ENCODE assay signal across 1 cellular context in genomic region chr6:136737343-136738177, GRCh38.
A peak's percentile ranks its signal among the peaks of the same experiment; 100 is the strongest.
TF ChIP-seq lines count a peak whose summit lies in the region.

No MANE protein-coding gene starts in this region.

TF ChIP-seq in K562, 482 proteins besides CTCF, POLR2A, EP300 and RAD21 (continued from another document and continues in another):
- TF ChIP-seq ZNF197 (CRISPR knock-in tag; IDR thresholded peaks at IDR 0.05; ENCODE audit: low read depth), result no peak
- TF ChIP-seq, protein P1, sequence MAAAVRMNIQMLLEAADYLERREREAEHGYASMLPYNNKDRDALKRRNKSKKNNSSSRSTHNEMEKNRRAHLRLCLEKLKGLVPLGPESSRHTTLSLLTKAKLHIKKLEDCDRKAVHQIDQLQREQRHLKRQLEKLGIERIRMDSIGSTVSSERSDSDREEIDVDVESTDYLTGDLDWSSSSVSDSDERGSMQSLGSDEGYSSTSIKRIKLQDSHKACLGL (CRISPR knock-in tag; IDR thresholded peaks at IDR 0.05; ENCODE audit: borderline replicate concordance, poor library complexity, severe bottlenecking), result no peak
- TF ChIP-seq TFAP4 (CRISPR knock-in tag; IDR thresholded peaks at IDR 0.05; ENCODE audit: borderline replicate concordance), result peak; percentile 40; the same call in 1 of the 2 replicates
- TF ChIP-seq DPF2 (IDR thresholded peaks at IDR 0.05), result peak; percentile 77
- peak; percentile 61; the same call in 1 of the 2 replicates for TF ChIP-seq POLR2AphosphoS5 (IDR thresholded peaks at IDR 0.05; ENCODE audit: control insufficient read depth, insufficient read depth, low read depth, low read length)
- no peak for TF ChIP-seq DLX4 (CRISPR knock-in tag; IDR thresholded peaks at IDR 0.05)
- no peak for TF ChIP-seq THRA (IDR thresholded peaks at IDR 0.05)
- TF ChIP-seq, protein P2, sequence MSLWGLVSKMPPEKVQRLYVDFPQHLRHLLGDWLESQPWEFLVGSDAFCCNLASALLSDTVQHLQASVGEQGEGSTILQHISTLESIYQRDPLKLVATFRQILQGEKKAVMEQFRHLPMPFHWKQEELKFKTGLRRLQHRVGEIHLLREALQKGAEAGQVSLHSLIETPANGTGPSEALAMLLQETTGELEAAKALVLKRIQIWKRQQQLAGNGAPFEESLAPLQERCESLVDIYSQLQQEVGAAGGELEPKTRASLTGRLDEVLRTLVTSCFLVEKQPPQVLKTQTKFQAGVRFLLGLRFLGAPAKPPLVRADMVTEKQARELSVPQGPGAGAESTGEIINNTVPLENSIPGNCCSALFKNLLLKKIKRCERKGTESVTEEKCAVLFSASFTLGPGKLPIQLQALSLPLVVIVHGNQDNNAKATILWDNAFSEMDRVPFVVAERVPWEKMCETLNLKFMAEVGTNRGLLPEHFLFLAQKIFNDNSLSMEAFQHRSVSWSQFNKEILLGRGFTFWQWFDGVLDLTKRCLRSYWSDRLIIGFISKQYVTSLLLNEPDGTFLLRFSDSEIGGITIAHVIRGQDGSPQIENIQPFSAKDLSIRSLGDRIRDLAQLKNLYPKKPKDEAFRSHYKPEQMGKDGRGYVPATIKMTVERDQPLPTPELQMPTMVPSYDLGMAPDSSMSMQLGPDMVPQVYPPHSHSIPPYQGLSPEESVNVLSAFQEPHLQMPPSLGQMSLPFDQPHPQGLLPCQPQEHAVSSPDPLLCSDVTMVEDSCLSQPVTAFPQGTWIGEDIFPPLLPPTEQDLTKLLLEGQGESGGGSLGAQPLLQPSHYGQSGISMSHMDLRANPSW (CRISPR knock-in tag; IDR thresholded peaks at IDR 0.05), result no peak
- TF ChIP-seq CXXC5 (CRISPR knock-in tag; IDR thresholded peaks at IDR 0.05), result peak; percentile 70
- no peak for TF ChIP-seq SRSF9 (IDR thresholded peaks at IDR 0.05; ENCODE audit: borderline replicate concordance, low read depth, low read length)
- TF ChIP-seq SMARCE1 (IDR thresholded peaks at IDR 0.05), result peak; percentile 78
- TF ChIP-seq NCOA1 (IDR thresholded peaks at IDR 0.05; ENCODE audit: low read depth), result no peak
- peak; percentile 30 for TF ChIP-seq RBBP5 (IDR thresholded peaks at IDR 0.05; ENCODE audit: borderline replicate concordance, insufficient read depth, low read length, poor library complexity, severe bottlenecking)
- no peak for TF ChIP-seq ZC3H8 (IDR thresholded peaks at IDR 0.05)
- TF ChIP-seq ZBTB7A (IDR thresholded peaks at IDR 0.05; ENCODE audit: borderline replicate concordance, control insufficient read depth, low read depth, low read length), result peak; percentile 78
- TF ChIP-seq, protein P3, sequence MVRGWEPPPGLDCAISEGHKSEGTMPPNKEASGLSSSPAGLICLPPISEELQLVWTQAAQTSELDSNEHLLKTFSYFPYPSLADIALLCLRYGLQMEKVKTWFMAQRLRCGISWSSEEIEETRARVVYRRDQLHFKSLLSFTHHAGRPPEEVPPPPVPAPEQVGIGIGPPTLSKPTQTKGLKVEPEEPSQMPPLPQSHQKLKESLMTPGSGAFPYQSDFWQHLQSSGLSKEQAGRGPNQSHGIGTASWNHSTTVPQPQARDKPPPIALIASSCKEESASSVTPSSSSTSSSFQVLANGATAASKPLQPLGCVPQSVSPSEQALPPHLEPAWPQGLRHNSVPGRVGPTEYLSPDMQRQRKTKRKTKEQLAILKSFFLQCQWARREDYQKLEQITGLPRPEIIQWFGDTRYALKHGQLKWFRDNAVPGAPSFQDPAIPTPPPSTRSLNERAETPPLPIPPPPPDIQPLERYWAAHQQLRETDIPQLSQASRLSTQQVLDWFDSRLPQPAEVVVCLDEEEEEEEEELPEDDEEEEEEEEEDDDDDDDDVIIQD (CRISPR knock-in tag; IDR thresholded peaks at IDR 0.05), result 0 out of 2 replicates have a peak, but pooled peaks have one; percentile 41
- TF ChIP-seq ZKSCAN8 (CRISPR knock-in tag; IDR thresholded peaks at IDR 0.05), result no peak
- TF ChIP-seq, protein P4, sequence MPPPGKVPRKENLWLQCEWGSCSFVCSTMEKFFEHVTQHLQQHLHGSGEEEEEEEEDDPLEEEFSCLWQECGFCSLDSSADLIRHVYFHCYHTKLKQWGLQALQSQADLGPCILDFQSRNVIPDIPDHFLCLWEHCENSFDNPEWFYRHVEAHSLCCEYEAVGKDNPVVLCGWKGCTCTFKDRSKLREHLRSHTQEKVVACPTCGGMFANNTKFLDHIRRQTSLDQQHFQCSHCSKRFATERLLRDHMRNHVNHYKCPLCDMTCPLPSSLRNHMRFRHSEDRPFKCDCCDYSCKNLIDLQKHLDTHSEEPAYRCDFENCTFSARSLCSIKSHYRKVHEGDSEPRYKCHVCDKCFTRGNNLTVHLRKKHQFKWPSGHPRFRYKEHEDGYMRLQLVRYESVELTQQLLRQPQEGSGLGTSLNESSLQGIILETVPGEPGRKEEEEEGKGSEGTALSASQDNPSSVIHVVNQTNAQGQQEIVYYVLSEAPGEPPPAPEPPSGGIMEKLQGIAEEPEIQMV (tag; conservative IDR thresholded peaks at IDR 0.05; ENCODE audit: low read depth), result no peak
- TF ChIP-seq PHTF2 (CRISPR knock-in tag; IDR thresholded peaks at IDR 0.05), result no peak
- TF ChIP-seq GABPB2 (CRISPR knock-in tag; conservative IDR thresholded peaks at IDR 0.05), result no peak
- TF ChIP-seq ZNF584 (CRISPR knock-in tag; IDR thresholded peaks at IDR 0.05; ENCODE audit: low read depth), result no peak
- 0 out of 2 replicates have a peak, but pooled peaks have one; percentile 69 for TF ChIP-seq ATF6 (CRISPR knock-in tag; IDR thresholded peaks at IDR 0.05)
- TF ChIP-seq KLF16 (IDR thresholded peaks at IDR 0.05), result peak; percentile 56
- TF ChIP-seq KDM4B (IDR thresholded peaks at IDR 0.05; ENCODE audit: borderline replicate concordance in 2 of 2, low read depth in 1 of 2), result no peak
- TF ChIP-seq SPI1 (IDR thresholded peaks at IDR 0.05; ENCODE audit: borderline replicate concordance, low read depth, low read length), result 0 out of 2 replicates have a peak, but pooled peaks have one; percentile 0
- TF ChIP-seq KHSRP (IDR thresholded peaks at IDR 0.05), result no peak
- no peak for TF ChIP-seq ESRRB (CRISPR knock-in tag; IDR thresholded peaks at IDR 0.05; ENCODE audit: borderline replicate concordance)
- TF ChIP-seq CBX3 (IDR thresholded peaks at IDR 0.05; ENCODE audit: borderline replicate concordance in 1 of 2, low read length in 2 of 2), result no peak
- TF ChIP-seq MGA (IDR thresholded peaks at IDR 0.05), result peak; percentile 53
- peak; percentile 82 for TF ChIP-seq TCF3 (CRISPR knock-in tag; IDR thresholded peaks at IDR 0.05)
- no peak for TF ChIP-seq ZEB2 (IDR thresholded peaks at IDR 0.05)
- 0 out of 2 replicates have a peak, but pooled peaks have one; percentile 38 for TF ChIP-seq MYNN (IDR thresholded peaks at IDR 0.05)
- no peak for TF ChIP-seq MYNN (CRISPR knock-in tag; IDR thresholded peaks at IDR 0.05)
- TF ChIP-seq FOXM1 (IDR thresholded peaks at IDR 0.05; ENCODE audit: low read depth), result peak; percentile 55
- TF ChIP-seq FOXM1 (CRISPR knock-in tag; IDR thresholded peaks at IDR 0.05; ENCODE audit: low read depth), result no peak
